In the genomic region with DNA sequence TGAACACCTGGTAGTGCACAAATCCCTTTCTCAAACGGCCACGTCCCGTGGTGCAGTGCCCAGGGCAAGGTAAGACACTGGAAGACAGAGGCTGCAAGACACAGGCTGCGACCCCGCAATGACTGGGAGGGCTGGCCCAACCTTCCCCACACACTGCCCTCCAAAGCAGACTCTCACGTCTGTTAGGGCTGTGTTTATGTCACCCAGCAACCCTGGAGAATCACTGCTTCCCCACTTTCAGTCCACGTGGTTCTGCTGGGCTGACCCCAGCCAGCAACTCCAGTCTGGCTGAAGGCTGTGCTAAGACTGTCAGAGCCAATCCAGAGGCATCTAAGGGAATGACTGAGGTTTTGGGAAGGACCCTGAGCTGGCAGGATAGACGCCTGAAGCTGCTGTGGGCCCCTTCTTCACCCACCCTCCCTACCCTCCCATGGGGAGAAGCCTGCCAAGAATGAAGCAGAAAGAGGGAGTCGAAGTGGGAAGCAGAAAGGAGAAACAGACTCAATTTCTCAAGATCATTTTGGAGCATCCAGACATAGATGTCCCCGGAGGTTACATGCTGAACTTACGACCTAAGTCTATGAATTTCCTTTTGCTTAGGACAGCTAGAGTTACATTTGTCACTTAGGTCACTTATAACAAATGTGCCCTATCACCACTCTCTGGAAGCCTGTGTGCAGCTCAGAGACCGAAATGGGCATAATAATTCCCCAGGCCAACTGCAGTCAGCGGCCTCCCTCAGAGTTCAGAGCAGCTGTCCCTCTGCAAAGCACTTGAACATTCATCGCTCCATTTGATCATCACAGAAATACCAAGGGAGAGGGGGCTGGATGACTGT, we compare ENCODE assay signal across 15 cellular contexts. TPM values are rescaled to one million over a fixed set of nuclear protein-coding genes. Genes with fewer than 3 reads are reported as not detected.
DNase-seq lines count a peak whose midpoint lies in the region; ATAC-seq and TF ChIP-seq lines count a peak whose summit lies in the region.
"Had no signal": no experiment of that assay in that cellular context is flagged by ENCODE, and none has a peak within 500 bp of the region (broad histone marks: within the 10 kb centered on the region; RNA-seq: fewer than 3 reads in every experiment).

No MANE protein-coding gene starts in this region.

- H3K27me3 ChIP-seq in CD8-positive, alpha-beta T cell (ENCODE audit: insufficient read depth, low read length): no peaks in the 10 kb centered on the region
- no peaks in the 10 kb centered on the region for H3K27me3 ChIP-seq in left ventricle myocardium inferior (ENCODE audit: low read depth)

- no peaks in the 10 kb centered on the region for H3K4me1 ChIP-seq in CD8-positive, alpha-beta T cell (ENCODE audit: insufficient read depth, low read length)
- peaks cover 21% of the 10 kb centered on the region for H3K4me1 ChIP-seq in left ventricle myocardium inferior
- H3K4me1 ChIP-seq: Caco-2, HAP-1 had no signal

- no peak for TF ChIP-seq CTCF in CD8-positive, alpha-beta T cell (IDR thresholded peaks at IDR 0.05)
- TF ChIP-seq CTCF in WTC11 (IDR thresholded peaks at IDR 0.05) (no peak), left ventricle myocardium inferior (IDR thresholded peaks at IDR 0.05; ENCODE audit: borderline replicate concordance) (no peak), osteocyte (IDR thresholded peaks at IDR 0.05) (no peak)

- intact Hi-C loops in CD8-positive, alpha-beta T cell (cut with DNase I, micrococcal nuclease): no loop called here
- intact Hi-C loops in left ventricle myocardium inferior (cut with micrococcal nuclease): no loop called here

- H3K27me3 Mint-ChIP-seq in CD8-positive, alpha-beta T cell (ENCODE audit: low read depth): no peaks in the 10 kb centered on the region
- H3K27me3 Mint-ChIP-seq in WTC11 (ENCODE audit: low read depth) (no peaks in the 10 kb centered on the region), osteocyte (ENCODE audit: unreplicated experiment) (no peaks in the 10 kb centered on the region)
- H3K27me3 Mint-ChIP-seq: type B pancreatic cell had no signal

- POLR2A ChIA-PET in CD8-positive, alpha-beta T cell (lab: Charles Lee): interaction anchor here (0.5 to 1.5 kb wide), 2 partner anchors 10 to 96 kb away, joined by 3 to 5 read pairs; no protein-coding TSS in a partner anchor
- POLR2A ChIA-PET in WTC11 (lab: Charles Lee): interaction anchor here (0.6 to 1.0 kb wide), 3 partner anchors 9 to 99 kb away, joined by 3 read pairs; no protein-coding TSS in a partner anchor

- H3K4me3 ChIP-seq in CD8-positive, alpha-beta T cell (ENCODE audit: low read depth, low read length): no peak overlapping the region
- H3K4me3 ChIP-seq in left ventricle myocardium inferior: no peak overlapping the region
- H3K4me3 ChIP-seq: HAP-1 had no signal

- no peaks in the 10 kb centered on the region for H3K36me3 ChIP-seq in CD8-positive, alpha-beta T cell (ENCODE audit: insufficient read depth, low read length)
- H3K36me3 ChIP-seq in left ventricle myocardium inferior: peaks cover 17% of the 10 kb centered on the region

- peaks cover 54% of the 10 kb centered on the region for H3K36me3 Mint-ChIP-seq in CD8-positive, alpha-beta T cell
- H3K36me3 Mint-ChIP-seq in WTC11: peaks cover 70% of the 10 kb centered on the region
- peaks cover 14% of the 10 kb centered on the region for H3K36me3 Mint-ChIP-seq in osteocyte (ENCODE audit: unreplicated experiment)

- no peak for ATAC-seq in CD8-positive, alpha-beta T cell
- ATAC-seq in WTC11 (peak; percentile 43), GM21529 (IDR thresholded peaks at IDR 0.05; ENCODE audit: unreplicated experiment) (no peak), GM18867 (IDR thresholded peaks at IDR 0.05; ENCODE audit: unreplicated experiment) (no peak), GM21390 (IDR thresholded peaks at IDR 0.05; ENCODE audit: unreplicated experiment) (no peak)
- ATAC-seq: PC-3 had no signal

- DNase-seq in CD8-positive, alpha-beta T cell: no peak
- DNase-seq in WTC11 (ENCODE audit: low spot score) (no peak), left ventricle myocardium inferior (peak; percentile 26), osteocyte (ENCODE audit: extremely low spot score, unreplicated experiment) (no peak), Ammon's horn (ENCODE audit: low spot score) (no peak)
- DNase-seq: Caco-2; NCI-H1105 treated with DMSO at 0.1 percent for 48 hours; PC-3; stimulated activated CD4-positive, alpha-beta T cell treated with anti-CD3 and anti-CD28 coated beads, Interleukin-4, amount 100 ng/mL, for 24 hours; WERI-Rb-1 had no signal

- H3K4me3 Mint-ChIP-seq in CD8-positive, alpha-beta T cell: no peak overlapping the region
- H3K4me3 Mint-ChIP-seq in WTC11: no peak overlapping the region
- no peak overlapping the region for H3K4me3 Mint-ChIP-seq in osteocyte (ENCODE audit: unreplicated experiment)
- H3K4me3 Mint-ChIP-seq: type B pancreatic cell had no signal

- H3K9me3 Mint-ChIP-seq in CD8-positive, alpha-beta T cell: no peaks in the 10 kb centered on the region
- H3K9me3 Mint-ChIP-seq in WTC11 (no peaks in the 10 kb centered on the region), osteocyte (ENCODE audit: unreplicated experiment) (no peaks in the 10 kb centered on the region)
- H3K9me3 Mint-ChIP-seq: type B pancreatic cell had no signal

- H3K9me3 ChIP-seq in CD8-positive, alpha-beta T cell (ENCODE audit: low read length): no peaks in the 10 kb centered on the region
- H3K9me3 ChIP-seq in left ventricle myocardium inferior (replicated peaks): no peaks in the 10 kb centered on the region
- H3K9me3 ChIP-seq: Caco-2, HAP-1 had no signal

- peak overlapping the region; percentile 70 for H3K27ac Mint-ChIP-seq in CD8-positive, alpha-beta T cell
- H3K27ac Mint-ChIP-seq in WTC11 (peak overlapping the region; percentile 78; the same call in 1 of the 2 replicates), osteocyte (ENCODE audit: unreplicated experiment) (peak overlapping the region; percentile 18)
- H3K27ac Mint-ChIP-seq: type B pancreatic cell had no signal

- CTCF ChIA-PET in CD8-positive, alpha-beta T cell (lab: Charles Lee): interaction anchor here (0.7 to 1.5 kb wide), 6 partner anchors 16 to 121 kb away, joined by 3 to 6 read pairs (median 3); no protein-coding TSS in a partner anchor
- CTCF ChIA-PET in WTC11 (lab: Charles Lee): interaction anchor here (0.6 to 2.1 kb wide), 3 partner anchors 8 to 54 kb away, joined by 3 to 7 read pairs (median 4); no protein-coding TSS in a partner anchor

- peaks cover 23% of the 10 kb centered on the region for H3K4me1 Mint-ChIP-seq in CD8-positive, alpha-beta T cell (ENCODE audit: low read depth)
- H3K4me1 Mint-ChIP-seq in WTC11 (peaks cover 8% of the 10 kb centered on the region), osteocyte (ENCODE audit: unreplicated experiment) (peaks cover 5% of the 10 kb centered on the region)

- no peak overlapping the region for H3K27ac ChIP-seq in CD8-positive, alpha-beta T cell (ENCODE audit: low read depth, low read length)
- peak overlapping the region; percentile 45 for H3K27ac ChIP-seq in left ventricle myocardium inferior (replicated peaks)
- H3K27ac ChIP-seq: WERI-Rb-1 had no signal

TF ChIP-seq in WTC11, 78 proteins besides CTCF, POLR2A, EP300 and RAD21 (continues in another document):
- TF ChIP-seq, protein P1, sequence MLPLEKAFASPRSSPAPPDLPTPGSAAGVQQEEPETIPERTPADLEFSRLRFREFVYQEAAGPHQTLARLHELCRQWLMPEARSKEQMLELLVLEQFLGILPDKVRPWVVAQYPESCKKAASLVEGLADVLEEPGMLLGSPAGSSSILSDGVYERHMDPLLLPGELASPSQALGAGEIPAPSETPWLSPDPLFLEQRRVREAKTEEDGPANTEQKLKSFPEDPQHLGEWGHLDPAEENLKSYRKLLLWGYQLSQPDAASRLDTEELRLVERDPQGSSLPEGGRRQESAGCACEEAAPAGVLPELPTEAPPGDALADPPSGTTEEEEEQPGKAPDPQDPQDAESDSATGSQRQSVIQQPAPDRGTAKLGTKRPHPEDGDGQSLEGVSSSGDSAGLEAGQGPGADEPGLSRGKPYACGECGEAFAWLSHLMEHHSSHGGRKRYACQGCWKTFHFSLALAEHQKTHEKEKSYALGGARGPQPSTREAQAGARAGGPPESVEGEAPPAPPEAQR (CRISPR knock-in tag; IDR thresholded peaks at IDR 0.05): no peak
- TF ChIP-seq, protein P2, sequence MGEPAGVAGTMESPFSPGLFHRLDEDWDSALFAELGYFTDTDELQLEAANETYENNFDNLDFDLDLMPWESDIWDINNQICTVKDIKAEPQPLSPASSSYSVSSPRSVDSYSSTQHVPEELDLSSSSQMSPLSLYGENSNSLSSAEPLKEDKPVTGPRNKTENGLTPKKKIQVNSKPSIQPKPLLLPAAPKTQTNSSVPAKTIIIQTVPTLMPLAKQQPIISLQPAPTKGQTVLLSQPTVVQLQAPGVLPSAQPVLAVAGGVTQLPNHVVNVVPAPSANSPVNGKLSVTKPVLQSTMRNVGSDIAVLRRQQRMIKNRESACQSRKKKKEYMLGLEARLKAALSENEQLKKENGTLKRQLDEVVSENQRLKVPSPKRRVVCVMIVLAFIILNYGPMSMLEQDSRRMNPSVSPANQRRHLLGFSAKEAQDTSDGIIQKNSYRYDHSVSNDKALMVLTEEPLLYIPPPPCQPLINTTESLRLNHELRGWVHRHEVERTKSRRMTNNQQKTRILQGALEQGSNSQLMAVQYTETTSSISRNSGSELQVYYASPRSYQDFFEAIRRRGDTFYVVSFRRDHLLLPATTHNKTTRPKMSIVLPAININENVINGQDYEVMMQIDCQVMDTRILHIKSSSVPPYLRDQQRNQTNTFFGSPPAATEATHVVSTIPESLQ (CRISPR knock-in tag; IDR thresholded peaks at IDR 0.05): no peak
- TF ChIP-seq, protein P3, sequence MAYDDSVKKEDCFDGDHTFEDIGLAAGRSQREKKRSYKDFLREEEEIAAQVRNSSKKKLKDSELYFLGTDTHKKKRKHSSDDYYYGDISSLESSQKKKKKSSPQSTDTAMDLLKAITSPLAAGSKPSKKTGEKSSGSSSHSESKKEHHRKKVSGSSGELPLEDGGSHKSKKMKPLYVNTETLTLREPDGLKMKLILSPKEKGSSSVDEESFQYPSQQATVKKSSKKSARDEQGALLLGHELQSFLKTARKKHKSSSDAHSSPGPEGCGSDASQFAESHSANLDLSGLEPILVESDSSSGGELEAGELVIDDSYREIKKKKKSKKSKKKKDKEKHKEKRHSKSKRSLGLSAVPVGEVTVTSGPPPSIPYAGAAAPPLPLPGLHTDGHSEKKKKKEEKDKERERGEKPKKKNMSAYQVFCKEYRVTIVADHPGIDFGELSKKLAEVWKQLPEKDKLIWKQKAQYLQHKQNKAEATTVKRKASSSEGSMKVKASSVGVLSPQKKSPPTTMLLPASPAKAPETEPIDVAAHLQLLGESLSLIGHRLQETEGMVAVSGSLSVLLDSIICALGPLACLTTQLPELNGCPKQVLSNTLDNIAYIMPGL (CRISPR knock-in tag; IDR thresholded peaks at IDR 0.05): no peak

RNA-seq across cellular contexts. Expression of a gene that starts 11.6 kb away (rescaled TPM):
- total RNA-seq in CD8-positive, alpha-beta T cell: 10 to 100 TPM; 80.8 to 87.3 TPM
- total RNA-seq in WTC11 (2021) (147 to 155 TPM (median 152 TPM) in 3 replicates), left ventricle myocardium inferior (13.0 TPM), osteocyte (30.8 and 31.9 TPM in 2 replicates)

RNA-seq across cellular contexts. Expression of a gene that starts 57.1 kb away (rescaled TPM):
- 10 to 100 TPM; 59.0 to 62.1 TPM for total RNA-seq in CD8-positive, alpha-beta T cell
- total RNA-seq in WTC11 (2021): 27.7 to 28.9 TPM (median 28.6 TPM) in 3 replicates
- total RNA-seq in left ventricle myocardium inferior: 11.4 TPM
- total RNA-seq in osteocyte: 9.1 and 11.1 TPM in 2 replicates

Comparison
In these comparisons a context has a peak if more than half of its experiments do, and no peak if none do; other contexts are left out.
1. H3K27ac Mint-ChIP-seq: peak in every context shown above with its lines; median percentile 78 in WTC11; 70 in CD8-positive, alpha-beta T cell; 18 in osteocyte.